In genomic region chr10:117133273-117134083, GRCh38 we compare ENCODE assay signal across 14 cellular contexts. TPM values are rescaled to one million over a fixed set of nuclear protein-coding genes. Genes with fewer than 3 reads are reported as not detected.
DNase-seq lines count a peak whose midpoint lies in the region; ATAC-seq and TF ChIP-seq lines count a peak whose summit lies in the region.
"Had no signal": no experiment of that assay in that cellular context is flagged by ENCODE, and none has a peak within 500 bp of the region (broad histone marks: within the 10 kb centered on the region; RNA-seq: fewer than 3 reads in every experiment).

No MANE protein-coding gene starts in this region.

- peaks cover 2% of the 10 kb centered on the region for H3K4me1 Mint-ChIP-seq in activated CD8-positive, alpha-beta memory T cell treated with anti-CD3 and anti-CD28 coated beads, Interleukin-2, amount 10 ng/mL, durations not matched to agents 7 days and 5 days
- H3K4me1 Mint-ChIP-seq in T-helper 17 cell, result peaks cover 25% of the 10 kb centered on the region

- H4K20me1 ChIP-seq in hepatocyte (ENCODE audit: insufficient read depth, poor library complexity, severe bottlenecking), result no peaks in the 10 kb centered on the region
- H4K20me1 ChIP-seq in smooth muscle cell (ENCODE audit: low read depth), result no peaks in the 10 kb centered on the region

- no peaks in the 10 kb centered on the region for H3F3A ChIP-seq in smooth muscle cell (ENCODE audit: low read depth)

- H3K4me1 ChIP-seq in hepatocyte (ENCODE audit: insufficient read depth) (peaks cover 47% of the 10 kb centered on the region), smooth muscle cell (ENCODE audit: low read depth) (peaks cover 51% of the 10 kb centered on the region)
- H3K4me1 ChIP-seq: foreskin keratinocyte had no signal

- no peak overlapping the region for H3K9ac ChIP-seq in smooth muscle cell (ENCODE audit: low read depth)

- TF ChIP-seq CTCF in hepatocyte (IDR thresholded peaks at IDR 0.05; ENCODE audit: poor library complexity) (no peak), smooth muscle cell (IDR thresholded peaks at IDR 0.05; ENCODE audit: borderline replicate concordance, insufficient read depth, poor library complexity, severe bottlenecking) (no peak)

- H3K79me2 ChIP-seq in hepatocyte (no peaks in the 10 kb centered on the region), smooth muscle cell (ENCODE audit: low read depth) (no peaks in the 10 kb centered on the region)

- H2AFZ ChIP-seq in hepatocyte, result no peak overlapping the region
- H2AFZ ChIP-seq in smooth muscle cell (ENCODE audit: low read depth), result peak overlapping the region; percentile 49

- H3K4me2 ChIP-seq in hepatocyte (peak overlapping the region; percentile 89), smooth muscle cell (peak overlapping the region; percentile 85)

- peak overlapping the region; percentile 52 for H3K27ac Mint-ChIP-seq in activated CD8-positive, alpha-beta memory T cell treated with anti-CD3 and anti-CD28 coated beads, Interleukin-2, amount 10 ng/mL, durations not matched to agents 7 days and 5 days
- no peak overlapping the region for H3K27ac Mint-ChIP-seq in T-helper 17 cell

- 6% methylated on average over 32 of the region's 32 CpGs for WGBS in hepatocyte (ENCODE audit: low lambda C conversion rate, missing lambda C conversion rate)
- WGBS in smooth muscle cell (ENCODE audit: low lambda C conversion rate), result 3% methylated on average over 32 of the region's 32 CpGs

- peaks cover 7% of the 10 kb centered on the region for H3K36me3 Mint-ChIP-seq in activated CD8-positive, alpha-beta memory T cell treated with anti-CD3 and anti-CD28 coated beads, Interleukin-2, amount 10 ng/mL, durations not matched to agents 7 days and 5 days
- H3K36me3 Mint-ChIP-seq in T-helper 17 cell (ENCODE audit: low read depth), result peaks cover 8% of the 10 kb centered on the region

- H3K4me3 ChIP-seq in hepatocyte (no peak overlapping the region), smooth muscle cell (peak overlapping the region; percentile 37)
- H3K4me3 ChIP-seq: left lung had no signal

- H3K27me3 ChIP-seq in hepatocyte, result peaks cover 98% of the 10 kb centered on the region
- peaks cover 98% of the 10 kb centered on the region for H3K27me3 ChIP-seq in smooth muscle cell (ENCODE audit: low read depth)

- H3K9me2 ChIP-seq in hepatocyte (replicated peaks; ENCODE audit: insufficient read depth), result no peaks in the 10 kb centered on the region

- no peak for DNase-seq in activated CD8-positive, alpha-beta memory T cell treated with anti-CD3 and anti-CD28 coated beads, Interleukin-2, amount 10 ng/mL, durations not matched to agents 7 days and 5 days
- DNase-seq in activated CD8-positive, alpha-beta memory T cell treated with anti-CD3 and anti-CD28 coated beads for 24 hours, result no peak
- DNase-seq in T-helper 17 cell (no peak), hepatocyte (ENCODE audit: low spot score) (no peak), smooth muscle cell (lab: John Stamatoyannopoulos, UW; ENCODE audit: unreplicated experiment) (no peak), SIG-M5 treated with dmso at 0.1 percent for 504 hours (lab: John Stamatoyannopoulos, UW; ENCODE audit: unreplicated experiment) (no peak), DMS114 treated with DMSO at 0.1 percent for 48 hours (lab: John Stamatoyannopoulos, UW; ENCODE audit: unreplicated experiment) (no peak), AG20443 (ENCODE audit: low spot score) (no peak)
- DNase-seq: GDM1, left lung had no signal

- H3K4me3 Mint-ChIP-seq in activated CD8-positive, alpha-beta memory T cell treated with anti-CD3 and anti-CD28 coated beads, Interleukin-2, amount 10 ng/mL, durations not matched to agents 7 days and 5 days, result no peak overlapping the region
- peak overlapping the region; percentile 53 for H3K4me3 Mint-ChIP-seq in T-helper 17 cell

- H3K36me3 ChIP-seq in hepatocyte (replicated peaks; ENCODE audit: insufficient read depth, low read depth) (no peaks in the 10 kb centered on the region), smooth muscle cell (ENCODE audit: low read depth) (no peaks in the 10 kb centered on the region)
- H3K36me3 ChIP-seq: left lung, upper lobe of left lung had no signal

- CTCF ChIA-PET in activated CD8-positive, alpha-beta memory T cell treated with anti-CD3 and anti-CD28 coated beads, Interleukin-2, amount 10 ng/mL, durations not matched to agents 7 days and 5 days (lab: Charles Lee), result interaction anchor here (0.7 to 5.0 kb wide), 2 partner anchors 34 to 41 kb away, joined by 4 to 20 read pairs; no protein-coding TSS in a partner anchor

- peaks cover 83% of the 10 kb centered on the region for H3K27me3 Mint-ChIP-seq in activated CD8-positive, alpha-beta memory T cell treated with anti-CD3 and anti-CD28 coated beads, Interleukin-2, amount 10 ng/mL, durations not matched to agents 7 days and 5 days
- peaks cover 80% of the 10 kb centered on the region for H3K27me3 Mint-ChIP-seq in T-helper 17 cell

- no peak for ATAC-seq in activated CD8-positive, alpha-beta memory T cell treated with anti-CD3 and anti-CD28 coated beads, Interleukin-2, amount 10 ng/mL, durations not matched to agents 7 days and 5 days
- no peak for ATAC-seq in T-helper 17 cell

- H3K9me3 ChIP-seq in T-helper 17 cell (ENCODE audit: control insufficient read depth, low read length, poor library complexity, severe bottlenecking), result no peaks in the 10 kb centered on the region
- H3K9me3 ChIP-seq in hepatocyte (ENCODE audit: low read depth), result no peaks in the 10 kb centered on the region
- H3K9me3 ChIP-seq in smooth muscle cell (replicated peaks; ENCODE audit: low read depth), result no peaks in the 10 kb centered on the region
- H3K9me3 ChIP-seq: left lung, upper lobe of left lung had no signal

- H3K27ac ChIP-seq in hepatocyte (no peak overlapping the region), smooth muscle cell (ENCODE audit: low read depth) (no peak overlapping the region)
- H3K27ac ChIP-seq: foreskin keratinocyte, HL-60, left lung, upper lobe of left lung had no signal

- no peaks in the 10 kb centered on the region for H3K9me3 Mint-ChIP-seq in activated CD8-positive, alpha-beta memory T cell treated with anti-CD3 and anti-CD28 coated beads, Interleukin-2, amount 10 ng/mL, durations not matched to agents 7 days and 5 days (ENCODE audit: low read depth)

RNA-seq across cellular contexts. Expression of gene VAX1, which starts 4.6 kb away (rescaled TPM):
- not detected for total RNA-seq in activated CD8-positive, alpha-beta memory T cell treated with anti-CD3 and anti-CD28 coated beads, Interleukin-2, amount 10 ng/mL, durations not matched to agents 7 days and 5 days
- not detected for total RNA-seq in T-helper 17 cell
- not detected in 2 replicates for total RNA-seq in hepatocyte
- not detected in 2 replicates for polyA plus RNA-seq in hepatocyte
- not detected in 2 replicates for total RNA-seq in smooth muscle cell
- not detected in 2 replicates for polyA plus RNA-seq in smooth muscle cell
- total RNA-seq: left lung, pulmonary artery endothelial cell, upper lobe of left lung had no signal
